Comparison of ENCODE assay signal across 18 cellular contexts in genomic region chr20:51122931-51123658, GRCh38.
DNase-seq lines count a peak whose midpoint lies in the region; ATAC-seq and TF ChIP-seq lines count a peak whose summit lies in the region.
"Had no signal": no experiment of that assay in that cellular context is flagged by ENCODE, and none has a peak within 500 bp of the region (broad histone marks: within the 10 kb centered on the region; RNA-seq: fewer than 3 reads in every experiment).

No MANE protein-coding gene starts in this region.

- no peaks in the 10 kb centered on the region; the same call in 1 of the 2 replicates for H3K27me3 Mint-ChIP-seq in WTC11 (ENCODE audit: low read depth)

- peaks cover 35% of the 10 kb centered on the region for H3K4me1 Mint-ChIP-seq in WTC11

- H3K9me2 ChIP-seq in PC-9 (ENCODE audit: insufficient read depth): no peaks in the 10 kb centered on the region

- no peaks in the 10 kb centered on the region for H3K36me3 ChIP-seq in PC-9 (ENCODE audit: low read depth)
- no peaks in the 10 kb centered on the region for H3K36me3 ChIP-seq in vagina

- BruUV-seq in PC-9 (replicated peaks; lab: Mats Ljungman, UMichigan): no TSS peak

- CTCF ChIA-PET in PC-9 (lab: Charles Lee): no interaction called here
- CTCF ChIA-PET in WTC11 (lab: Charles Lee): interaction anchor here (1.1 to 1.5 kb wide), 4 partner anchors 107 to 135 kb away, joined by 3 to 7 read pairs (median 4); no protein-coding TSS in a partner anchor

- no peaks in the 10 kb centered on the region for H4K20me1 ChIP-seq in PC-9 (ENCODE audit: insufficient read depth)

- TF ChIP-seq CTCF in PC-9 (conservative IDR thresholded peaks at IDR 0.05): no peak
- TF ChIP-seq CTCF in foreskin keratinocyte (conservative IDR thresholded peaks at IDR 0.05): no peak
- no peak for TF ChIP-seq CTCF in vagina (IDR thresholded peaks at IDR 0.05)
- TF ChIP-seq CTCF in WTC11 (IDR thresholded peaks at IDR 0.05): no peak

- TF ChIP-seq POLR2A in vagina (IDR thresholded peaks at IDR 0.05): no peak

- H3K9me3 ChIP-seq in PC-9 (ENCODE audit: insufficient read depth, low read depth): no peaks in the 10 kb centered on the region
- H3K9me3 ChIP-seq in vagina: no peaks in the 10 kb centered on the region

- POLR2A ChIA-PET in PC-9 (lab: Charles Lee; ENCODE audit: unreplicated experiment): no interaction called here
- POLR2A ChIA-PET in WTC11 (lab: Charles Lee): no interaction called here

- peaks cover 33% of the 10 kb centered on the region; the same call in 1 of the 2 replicates for H3F3A ChIP-seq in PC-9 (ENCODE audit: insufficient read depth, low read depth)

- H3K36me3 Mint-ChIP-seq in WTC11: no peaks in the 10 kb centered on the region

- no peaks in the 10 kb centered on the region for H3K27me3 ChIP-seq in PC-9 (ENCODE audit: insufficient read depth, low read depth)
- no peaks in the 10 kb centered on the region for H3K27me3 ChIP-seq in foreskin keratinocyte
- H3K27me3 ChIP-seq in vagina: no peaks in the 10 kb centered on the region

- H2AFZ ChIP-seq in PC-9: no peak overlapping the region

- no peak for ATAC-seq in foreskin keratinocyte
- no peak for ATAC-seq in GM18867 (IDR thresholded peaks at IDR 0.05; ENCODE audit: unreplicated experiment)
- ATAC-seq in HG02678 (IDR thresholded peaks at IDR 0.05; ENCODE audit: unreplicated experiment): no peak
- no peak for ATAC-seq in WTC11
- ATAC-seq: left ventricle myocardium superior had no signal

- H3K9me3 Mint-ChIP-seq in WTC11: no peaks in the 10 kb centered on the region

- 0 out of 2 replicates have a peak overlapping the region, but pooled peaks have one; percentile 32 for H3K27ac ChIP-seq in PC-9
- peak overlapping the region; percentile 17 for H3K27ac ChIP-seq in foreskin keratinocyte
- H3K27ac ChIP-seq in vagina: peak overlapping the region; percentile 15
- H3K27ac ChIP-seq: HL-60, SK-N-MC had no signal

- intact Hi-C loops in PC-9 (cut with micrococcal nuclease; ENCODE audit: unreplicated experiment): no loop called here
- intact Hi-C loops in vagina (cut with DNase I): no loop called here

- H3K4me3 Mint-ChIP-seq in WTC11: no peak overlapping the region

- no peaks in the 10 kb centered on the region for H3K79me2 ChIP-seq in PC-9 (ENCODE audit: low read depth)

- peak; percentile 48 for DNase-seq in stimulated activated CD4-positive, alpha-beta T cell treated with anti-CD3 and anti-CD28 coated beads, Interleukin-1b, Interleukin-23, amount 100 ng/mL, for 48 hours
- no peak for DNase-seq in stimulated activated CD4-positive, alpha-beta T cell treated with anti-CD3 and anti-CD28 coated beads, Interleukin-4, amount 100 ng/mL, for 1 hour
- DNase-seq in PC-9 (no peak), foreskin keratinocyte (no peak), vagina (ENCODE audit: extremely low spot score in 2 of 2) (no peak), WTC11 (ENCODE audit: low spot score) (no peak)
- DNase-seq: DMS 273 treated with DMSO at 0.1 percent for 48 hours; effector CD8-positive, alpha-beta T cell; foreskin fibroblast; KG1; left ventricle myocardium superior; NCI-H1417 treated with DMSO at 0.1 percent for 48 hours; NCI-H510A treated with DMSO at 0.1 percent for 48 hours had no signal

- no peak overlapping the region for H3K27ac Mint-ChIP-seq in WTC11

- H3K4me3 ChIP-seq in PC-9 (no peak overlapping the region), vagina (no peak overlapping the region)
- H3K4me3 ChIP-seq: SK-N-MC, smooth muscle cell had no signal

- H3K4me2 ChIP-seq in PC-9: peak overlapping the region; percentile 63
- H3K4me2 ChIP-seq: smooth muscle cell had no signal

- H3K4me1 ChIP-seq in PC-9 (replicated peaks; ENCODE audit: insufficient read depth) (peaks cover 63% of the 10 kb centered on the region), foreskin keratinocyte (peaks cover 48% of the 10 kb centered on the region), vagina (peaks cover 22% of the 10 kb centered on the region)

TF ChIP-seq in WTC11, 78 proteins besides CTCF, POLR2A, EP300 and RAD21 (continues in another document):
- TF ChIP-seq FOXJ3 (CRISPR knock-in tag; IDR thresholded peaks at IDR 0.05; ENCODE audit: borderline replicate concordance): no peak
- TF ChIP-seq ZNF416 (CRISPR knock-in tag; IDR thresholded peaks at IDR 0.05): no peak
- TF ChIP-seq ZNF232 (CRISPR knock-in tag; IDR thresholded peaks at IDR 0.05): no peak
- TF ChIP-seq FOXK1 (CRISPR knock-in tag; IDR thresholded peaks at IDR 0.05): no peak
- no peak for TF ChIP-seq TP53 (CRISPR knock-in tag; IDR thresholded peaks at IDR 0.05)
- TF ChIP-seq, protein P1, sequence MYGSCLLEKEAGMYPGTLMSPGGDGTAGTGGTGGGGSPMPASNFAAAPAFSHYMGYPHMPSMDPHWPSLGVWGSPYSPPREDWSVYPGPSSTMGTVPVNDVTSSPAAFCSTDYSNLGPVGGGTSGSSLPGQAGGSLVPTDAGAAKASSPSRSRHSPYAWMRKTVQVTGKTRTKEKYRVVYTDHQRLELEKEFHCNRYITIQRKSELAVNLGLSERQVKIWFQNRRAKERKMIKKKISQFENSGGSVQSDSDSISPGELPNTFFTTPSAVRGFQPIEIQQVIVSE (CRISPR knock-in tag; IDR thresholded peaks at IDR 0.05; ENCODE audit: borderline replicate concordance): no peak
- TF ChIP-seq PRRX2 (CRISPR knock-in tag; IDR thresholded peaks at IDR 0.05): no peak
- no peak for TF ChIP-seq ZNF219 (CRISPR knock-in tag; IDR thresholded peaks at IDR 0.05; ENCODE audit: borderline replicate concordance)
- no peak for TF ChIP-seq RORB (CRISPR knock-in tag; IDR thresholded peaks at IDR 0.05)
- TF ChIP-seq, protein P2, sequence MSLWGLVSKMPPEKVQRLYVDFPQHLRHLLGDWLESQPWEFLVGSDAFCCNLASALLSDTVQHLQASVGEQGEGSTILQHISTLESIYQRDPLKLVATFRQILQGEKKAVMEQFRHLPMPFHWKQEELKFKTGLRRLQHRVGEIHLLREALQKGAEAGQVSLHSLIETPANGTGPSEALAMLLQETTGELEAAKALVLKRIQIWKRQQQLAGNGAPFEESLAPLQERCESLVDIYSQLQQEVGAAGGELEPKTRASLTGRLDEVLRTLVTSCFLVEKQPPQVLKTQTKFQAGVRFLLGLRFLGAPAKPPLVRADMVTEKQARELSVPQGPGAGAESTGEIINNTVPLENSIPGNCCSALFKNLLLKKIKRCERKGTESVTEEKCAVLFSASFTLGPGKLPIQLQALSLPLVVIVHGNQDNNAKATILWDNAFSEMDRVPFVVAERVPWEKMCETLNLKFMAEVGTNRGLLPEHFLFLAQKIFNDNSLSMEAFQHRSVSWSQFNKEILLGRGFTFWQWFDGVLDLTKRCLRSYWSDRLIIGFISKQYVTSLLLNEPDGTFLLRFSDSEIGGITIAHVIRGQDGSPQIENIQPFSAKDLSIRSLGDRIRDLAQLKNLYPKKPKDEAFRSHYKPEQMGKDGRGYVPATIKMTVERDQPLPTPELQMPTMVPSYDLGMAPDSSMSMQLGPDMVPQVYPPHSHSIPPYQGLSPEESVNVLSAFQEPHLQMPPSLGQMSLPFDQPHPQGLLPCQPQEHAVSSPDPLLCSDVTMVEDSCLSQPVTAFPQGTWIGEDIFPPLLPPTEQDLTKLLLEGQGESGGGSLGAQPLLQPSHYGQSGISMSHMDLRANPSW (CRISPR knock-in tag; conservative IDR thresholded peaks at IDR 0.05; ENCODE audit: low read depth): no peak
- no peak for TF ChIP-seq TEAD4 (CRISPR knock-in tag; IDR thresholded peaks at IDR 0.05)
- no peak for TF ChIP-seq ZNF671 (CRISPR knock-in tag; IDR thresholded peaks at IDR 0.05)
- TF ChIP-seq JAZF1 (CRISPR knock-in tag; IDR thresholded peaks at IDR 0.05): no peak
- TF ChIP-seq, protein P3, sequence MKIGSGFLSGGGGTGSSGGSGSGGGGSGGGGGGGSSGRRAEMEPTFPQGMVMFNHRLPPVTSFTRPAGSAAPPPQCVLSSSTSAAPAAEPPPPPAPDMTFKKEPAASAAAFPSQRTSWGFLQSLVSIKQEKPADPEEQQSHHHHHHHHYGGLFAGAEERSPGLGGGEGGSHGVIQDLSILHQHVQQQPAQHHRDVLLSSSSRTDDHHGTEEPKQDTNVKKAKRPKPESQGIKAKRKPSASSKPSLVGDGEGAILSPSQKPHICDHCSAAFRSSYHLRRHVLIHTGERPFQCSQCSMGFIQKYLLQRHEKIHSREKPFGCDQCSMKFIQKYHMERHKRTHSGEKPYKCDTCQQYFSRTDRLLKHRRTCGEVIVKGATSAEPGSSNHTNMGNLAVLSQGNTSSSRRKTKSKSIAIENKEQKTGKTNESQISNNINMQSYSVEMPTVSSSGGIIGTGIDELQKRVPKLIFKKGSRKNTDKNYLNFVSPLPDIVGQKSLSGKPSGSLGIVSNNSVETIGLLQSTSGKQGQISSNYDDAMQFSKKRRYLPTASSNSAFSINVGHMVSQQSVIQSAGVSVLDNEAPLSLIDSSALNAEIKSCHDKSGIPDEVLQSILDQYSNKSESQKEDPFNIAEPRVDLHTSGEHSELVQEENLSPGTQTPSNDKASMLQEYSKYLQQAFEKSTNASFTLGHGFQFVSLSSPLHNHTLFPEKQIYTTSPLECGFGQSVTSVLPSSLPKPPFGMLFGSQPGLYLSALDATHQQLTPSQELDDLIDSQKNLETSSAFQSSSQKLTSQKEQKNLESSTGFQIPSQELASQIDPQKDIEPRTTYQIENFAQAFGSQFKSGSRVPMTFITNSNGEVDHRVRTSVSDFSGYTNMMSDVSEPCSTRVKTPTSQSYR (CRISPR knock-in tag; IDR thresholded peaks at IDR 0.05): no peak
